20 cellular contexts compared by ENCODE assay signal in the genomic region with DNA sequence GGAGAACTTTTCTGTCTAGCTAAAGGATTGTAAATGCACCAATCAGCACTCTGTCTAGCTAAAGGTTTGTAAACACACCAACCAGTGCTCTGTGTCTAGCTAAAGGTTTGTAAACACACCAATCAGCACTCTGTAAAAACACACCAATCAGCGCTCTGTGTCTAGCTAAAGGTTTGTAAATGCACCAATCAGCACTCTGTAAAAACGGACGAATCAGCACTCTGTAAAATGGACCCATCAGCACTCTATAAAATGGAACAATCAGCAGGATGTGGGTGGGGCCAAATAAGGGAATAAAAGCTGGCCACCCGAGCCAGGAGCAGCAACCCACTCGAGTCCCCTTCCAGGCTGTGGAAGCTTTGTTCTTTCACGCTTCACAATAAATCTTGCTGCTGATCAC. TPM values are rescaled to one million over a fixed set of nuclear protein-coding genes. Genes with fewer than 3 reads are reported as not detected.
"Had no signal": no experiment of that assay in that cellular context is flagged by ENCODE, and none has a peak within 500 bp of the region (broad histone marks: within the 10 kb centered on the region; RNA-seq: fewer than 3 reads in every experiment).

No MANE protein-coding gene starts in this region.

RNA-seq across cellular contexts. Expression of a gene that starts 8.2 kb away (rescaled TPM):
- total RNA-seq: lung microvascular endothelial cell, mesenteric fat pad had no signal

RNA-seq across cellular contexts. Expression of a gene that starts 8.3 kb away (rescaled TPM):
- total RNA-seq: hepatocyte; kidney; kidney epithelial cell; left cardiac atrium; left colon; left lobe of liver; left ventricle myocardium inferior; left ventricle myocardium superior; liver; lower leg skin; lung microvascular endothelial cell; mammary epithelial cell; mesenteric fat pad; mesothelial cell of epicardium; mucosa of descending colon; mucosa of gallbladder; myocyte; naive thymus-derived CD4-positive, alpha-beta T cell had no signal
- polyA plus RNA-seq: hepatocyte; immature natural killer cell; keratinocyte; liver; mammary epithelial cell; naive thymus-derived CD4-positive, alpha-beta T cell had no signal
